Comparison of ENCODE assay signal across 8 cellular contexts in the genomic region with DNA sequence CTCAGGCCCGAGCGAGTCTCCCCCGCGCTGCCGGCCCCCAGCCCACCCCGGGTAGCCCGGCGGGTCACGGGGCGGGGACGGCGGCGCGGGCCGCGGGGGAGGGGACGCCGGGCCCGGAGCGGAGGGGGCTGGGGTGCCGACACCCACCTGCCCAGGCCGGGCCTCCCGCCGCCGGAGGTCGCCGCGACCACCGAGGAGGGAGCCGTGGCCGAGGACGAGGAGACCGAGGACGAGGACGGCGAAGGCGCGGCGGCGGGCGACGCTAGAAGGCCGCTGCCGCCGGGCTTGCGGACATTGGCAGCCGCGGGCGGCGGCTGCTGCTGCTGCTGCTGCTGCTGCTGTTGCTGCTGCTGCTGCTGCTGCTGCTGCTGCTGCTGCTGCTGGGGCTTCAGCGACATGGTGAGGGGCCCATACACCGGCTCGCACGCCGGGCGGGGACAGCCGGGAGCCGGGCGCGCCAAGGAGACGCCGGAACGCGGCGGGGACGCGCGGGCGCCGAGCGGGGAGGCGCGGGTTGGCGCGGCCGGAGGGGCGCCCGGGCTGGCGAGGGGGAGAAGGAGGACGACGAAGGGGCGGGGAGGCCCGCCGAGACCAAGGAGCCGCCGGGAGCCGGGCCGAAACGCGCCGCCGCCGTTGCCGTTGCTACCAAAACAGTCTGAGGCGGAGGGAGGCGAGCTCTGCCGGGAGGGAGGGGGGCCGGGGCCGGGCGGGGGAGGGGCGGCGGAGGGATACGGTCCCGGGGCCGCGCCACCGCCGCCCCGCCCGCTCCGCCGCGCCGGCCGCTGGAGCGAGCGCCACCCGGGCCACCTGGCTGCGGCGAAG. TPM values are rescaled to one million over a fixed set of nuclear protein-coding genes. Genes with fewer than 3 reads are reported as not detected.
DNase-seq lines count a peak whose midpoint lies in the region; ATAC-seq and TF ChIP-seq lines count a peak whose summit lies in the region.

A gene with protein sequence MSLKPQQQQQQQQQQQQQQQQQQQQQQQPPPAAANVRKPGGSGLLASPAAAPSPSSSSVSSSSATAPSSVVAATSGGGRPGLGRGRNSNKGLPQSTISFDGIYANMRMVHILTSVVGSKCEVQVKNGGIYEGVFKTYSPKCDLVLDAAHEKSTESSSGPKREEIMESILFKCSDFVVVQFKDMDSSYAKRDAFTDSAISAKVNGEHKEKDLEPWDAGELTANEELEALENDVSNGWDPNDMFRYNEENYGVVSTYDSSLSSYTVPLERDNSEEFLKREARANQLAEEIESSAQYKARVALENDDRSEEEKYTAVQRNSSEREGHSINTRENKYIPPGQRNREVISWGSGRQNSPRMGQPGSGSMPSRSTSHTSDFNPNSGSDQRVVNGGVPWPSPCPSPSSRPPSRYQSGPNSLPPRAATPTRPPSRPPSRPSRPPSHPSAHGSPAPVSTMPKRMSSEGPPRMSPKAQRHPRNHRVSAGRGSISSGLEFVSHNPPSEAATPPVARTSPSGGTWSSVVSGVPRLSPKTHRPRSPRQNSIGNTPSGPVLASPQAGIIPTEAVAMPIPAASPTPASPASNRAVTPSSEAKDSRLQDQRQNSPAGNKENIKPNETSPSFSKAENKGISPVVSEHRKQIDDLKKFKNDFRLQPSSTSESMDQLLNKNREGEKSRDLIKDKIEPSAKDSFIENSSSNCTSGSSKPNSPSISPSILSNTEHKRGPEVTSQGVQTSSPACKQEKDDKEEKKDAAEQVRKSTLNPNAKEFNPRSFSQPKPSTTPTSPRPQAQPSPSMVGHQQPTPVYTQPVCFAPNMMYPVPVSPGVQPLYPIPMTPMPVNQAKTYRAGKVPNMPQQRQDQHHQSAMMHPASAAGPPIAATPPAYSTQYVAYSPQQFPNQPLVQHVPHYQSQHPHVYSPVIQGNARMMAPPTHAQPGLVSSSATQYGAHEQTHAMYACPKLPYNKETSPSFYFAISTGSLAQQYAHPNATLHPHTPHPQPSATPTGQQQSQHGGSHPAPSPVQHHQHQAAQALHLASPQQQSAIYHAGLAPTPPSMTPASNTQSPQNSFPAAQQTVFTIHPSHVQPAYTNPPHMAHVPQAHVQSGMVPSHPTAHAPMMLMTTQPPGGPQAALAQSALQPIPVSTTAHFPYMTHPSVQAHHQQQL (minus strand): TSS at position 679 of the 822 bp plus-strand sequence. CDS start 281 bp downstream, at position 398.

- CTCF ChIA-PET in activated naive CD4-positive, alpha-beta T cell treated with anti-CD3 and anti-CD28 coated beads, Interleukin-2, amount 10 ng/mL, durations not matched to agents 7 days and 5 days (lab: Charles Lee), result no interaction called here

- no peaks in the 10 kb centered on the region for H3K27me3 ChIP-seq in osteoblast (ENCODE audit: insufficient read depth, low read length)
- H3K27me3 ChIP-seq in tibial artery, result no peaks in the 10 kb centered on the region

- H3K4me3 ChIP-seq in osteoblast (ENCODE audit: insufficient read depth, low read length), result peak within 1 kb of the TSS; percentile 95
- peak within 1 kb of the TSS; percentile 91 to 95 for H3K4me3 ChIP-seq in tibial artery

- H3K4me3 Mint-ChIP-seq in activated naive CD4-positive, alpha-beta T cell treated with anti-CD3 and anti-CD28 coated beads, Interleukin-2, amount 10 ng/mL, durations not matched to agents 7 days and 5 days, result peak within 1 kb of the TSS; percentile 83

- H2AFZ ChIP-seq in osteoblast (ENCODE audit: low read length), result peak within 1 kb of the TSS; percentile 74

- DNase-seq in CD1c-positive myeloid dendritic cell (ENCODE audit: extremely low spot score) (peak; percentile 68), glomerular visceral epithelial cell (ENCODE audit: extremely low spot score) (peak; percentile 71), osteoblast (ENCODE audit: insufficient read length, low spot score, missing footprints) (peak; percentile 98), tibial artery (peak; percentile 53 to 77)
- DNase-seq in activated naive CD4-positive, alpha-beta T cell treated with anti-CD3 and anti-CD28 coated beads, Interleukin-2, amount 10 ng/mL, durations not matched to agents 7 days and 5 days, result peak; percentile 78

- peaks cover 6% of the 10 kb centered on the region for H3K27me3 Mint-ChIP-seq in activated naive CD4-positive, alpha-beta T cell treated with anti-CD3 and anti-CD28 coated beads, Interleukin-2, amount 10 ng/mL, durations not matched to agents 7 days and 5 days

- no peaks in the 10 kb centered on the region for H3K9me3 Mint-ChIP-seq in activated naive CD4-positive, alpha-beta T cell treated with anti-CD3 and anti-CD28 coated beads, Interleukin-2, amount 10 ng/mL, durations not matched to agents 7 days and 5 days

- H3K9me3 ChIP-seq in osteoblast (ENCODE audit: low read depth, low read length), result no peaks in the 10 kb centered on the region
- no peaks in the 10 kb centered on the region for H3K9me3 ChIP-seq in tibial artery

- TF ChIP-seq CTCF in osteoblast (IDR thresholded peaks at IDR 0.05; ENCODE audit: extremely low read depth, low read depth, low read length), result no peak
- no peak for TF ChIP-seq CTCF in tibial artery (IDR thresholded peaks at IDR 0.05)

- H3K27ac ChIP-seq in osteoblast (ENCODE audit: low read depth, low read length) (peak within 1 kb of the TSS; percentile 93), tibial artery (peak within 1 kb of the TSS; percentile 92 to 95)

- peaks cover 54% of the 10 kb centered on the region for H3K79me2 ChIP-seq in osteoblast (ENCODE audit: insufficient read depth, low read length)

- peaks cover 5% of the 10 kb centered on the region for H3K36me3 Mint-ChIP-seq in activated naive CD4-positive, alpha-beta T cell treated with anti-CD3 and anti-CD28 coated beads, Interleukin-2, amount 10 ng/mL, durations not matched to agents 7 days and 5 days

- peaks cover 30% of the 10 kb centered on the region for H3K4me1 Mint-ChIP-seq in activated naive CD4-positive, alpha-beta T cell treated with anti-CD3 and anti-CD28 coated beads, Interleukin-2, amount 10 ng/mL, durations not matched to agents 7 days and 5 days

- H3K4me2 ChIP-seq in osteoblast (ENCODE audit: insufficient read depth, low read length), result peak within 1 kb of the TSS; percentile 96

- peaks cover 30% of the 10 kb centered on the region for H3K4me1 ChIP-seq in osteoblast (ENCODE audit: insufficient read depth, low read length)
- H3K4me1 ChIP-seq in tibial artery, result peaks cover 0 to 40% (median 31%) of the 10 kb centered on the region in 4 donors

- H3K27ac Mint-ChIP-seq in activated naive CD4-positive, alpha-beta T cell treated with anti-CD3 and anti-CD28 coated beads, Interleukin-2, amount 10 ng/mL, durations not matched to agents 7 days and 5 days, result peak within 1 kb of the TSS; percentile 88

- peaks cover 43% of the 10 kb centered on the region for H4K20me1 ChIP-seq in osteoblast (ENCODE audit: insufficient read depth, low read length)

- H3K36me3 ChIP-seq in osteoblast (ENCODE audit: insufficient read depth, low read length), result no peaks in the 10 kb centered on the region
- no peaks in the 10 kb centered on the region for H3K36me3 ChIP-seq in tibial artery

- ATAC-seq in GM19438 (IDR thresholded peaks at IDR 0.05; ENCODE audit: low read depth, unreplicated experiment) (peak; percentile 45), HG03565 (IDR thresholded peaks at IDR 0.05; ENCODE audit: unreplicated experiment) (peak; percentile 38)

- intact Hi-C loops in tibial artery (cut with DNase I; ENCODE audit: low total_unique reads), result no loop called here

TF ChIP-seq in PFSK-1, 5 proteins besides CTCF, POLR2A, EP300 and RAD21:
- TF ChIP-seq FOXP2 (optimal IDR thresholded peaks at IDR 0.05; ENCODE audit: borderline replicate concordance, extremely low read depth, extremely low read length, insufficient read depth) (no peak), SIN3A (IDR thresholded peaks at IDR 0.05; ENCODE audit: borderline replicate concordance, insufficient read depth, low read length) (0 out of 2 replicates have a peak, but pooled peaks have one; percentile 16), TAF1 (IDR thresholded peaks at IDR 0.05; ENCODE audit: borderline replicate concordance, insufficient read depth, low read length) (no peak)
- TF ChIP-seq, protein P1, sequence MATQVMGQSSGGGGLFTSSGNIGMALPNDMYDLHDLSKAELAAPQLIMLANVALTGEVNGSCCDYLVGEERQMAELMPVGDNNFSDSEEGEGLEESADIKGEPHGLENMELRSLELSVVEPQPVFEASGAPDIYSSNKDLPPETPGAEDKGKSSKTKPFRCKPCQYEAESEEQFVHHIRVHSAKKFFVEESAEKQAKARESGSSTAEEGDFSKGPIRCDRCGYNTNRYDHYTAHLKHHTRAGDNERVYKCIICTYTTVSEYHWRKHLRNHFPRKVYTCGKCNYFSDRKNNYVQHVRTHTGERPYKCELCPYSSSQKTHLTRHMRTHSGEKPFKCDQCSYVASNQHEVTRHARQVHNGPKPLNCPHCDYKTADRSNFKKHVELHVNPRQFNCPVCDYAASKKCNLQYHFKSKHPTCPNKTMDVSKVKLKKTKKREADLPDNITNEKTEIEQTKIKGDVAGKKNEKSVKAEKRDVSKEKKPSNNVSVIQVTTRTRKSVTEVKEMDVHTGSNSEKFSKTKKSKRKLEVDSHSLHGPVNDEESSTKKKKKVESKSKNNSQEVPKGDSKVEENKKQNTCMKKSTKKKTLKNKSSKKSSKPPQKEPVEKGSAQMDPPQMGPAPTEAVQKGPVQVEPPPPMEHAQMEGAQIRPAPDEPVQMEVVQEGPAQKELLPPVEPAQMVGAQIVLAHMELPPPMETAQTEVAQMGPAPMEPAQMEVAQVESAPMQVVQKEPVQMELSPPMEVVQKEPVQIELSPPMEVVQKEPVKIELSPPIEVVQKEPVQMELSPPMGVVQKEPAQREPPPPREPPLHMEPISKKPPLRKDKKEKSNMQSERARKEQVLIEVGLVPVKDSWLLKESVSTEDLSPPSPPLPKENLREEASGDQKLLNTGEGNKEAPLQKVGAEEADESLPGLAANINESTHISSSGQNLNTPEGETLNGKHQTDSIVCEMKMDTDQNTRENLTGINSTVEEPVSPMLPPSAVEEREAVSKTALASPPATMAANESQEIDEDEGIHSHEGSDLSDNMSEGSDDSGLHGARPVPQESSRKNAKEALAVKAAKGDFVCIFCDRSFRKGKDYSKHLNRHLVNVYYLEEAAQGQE (IDR thresholded peaks at IDR 0.05; ENCODE audit: insufficient read depth in 1 of 2, low read depth in 2 of 2, low read length in 2 of 2), result no peak

RNA-seq across cellular contexts. Expression of the gene that starts here (rescaled TPM):
- polyA plus RNA-seq in PFSK-1 (2012; ENCODE audit: insufficient read length, low read depth), result 104 TPM
- total RNA-seq in osteoblast, result 39.4 and 51.9 TPM in 2 replicates

Comparison
In these comparisons a context has a peak if more than half of its experiments do, and no peak if none do; other contexts are left out.
1. Peak in every context shown above with its lines: DNase-seq, ATAC-seq, H3K4me3 ChIP-seq and H3K27ac ChIP-seq.